In the genomic region with DNA sequence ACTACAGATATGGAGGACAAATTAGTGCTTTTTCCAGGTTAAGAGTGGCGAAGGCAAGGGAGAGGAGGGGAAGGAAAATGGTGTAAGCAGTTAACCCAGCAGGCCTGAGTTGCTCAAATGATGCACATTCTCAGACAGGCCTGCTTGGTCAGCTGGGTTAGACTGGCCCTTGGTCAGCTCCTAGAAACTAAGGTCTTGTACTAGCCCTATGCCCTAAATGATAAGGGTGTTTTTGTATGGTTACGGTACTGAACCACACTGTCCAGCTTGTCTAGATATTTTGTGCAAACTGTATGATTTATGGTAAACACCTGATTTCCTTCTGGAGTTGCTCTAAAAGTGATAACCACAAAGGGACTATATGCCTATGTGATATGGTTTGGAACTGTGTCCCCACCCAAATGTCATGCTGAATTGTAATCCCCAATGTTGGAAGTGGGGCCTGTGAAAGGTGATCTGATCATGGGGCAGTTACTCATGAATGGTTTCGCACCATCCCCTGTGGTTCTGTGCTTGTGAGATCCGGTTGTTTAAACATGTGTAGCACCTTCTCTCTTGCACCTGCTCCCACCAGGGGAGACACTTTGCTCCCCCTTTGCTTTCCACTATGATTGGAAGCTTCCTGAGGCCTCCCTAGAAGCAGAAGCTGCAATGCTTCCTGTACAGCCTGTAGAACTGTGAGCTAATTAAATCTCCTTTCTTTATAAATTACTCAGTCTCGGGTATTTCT, we compare ENCODE assay signal across 8 cellular contexts. TPM values are rescaled to one million over a fixed set of nuclear protein-coding genes. Genes with fewer than 3 reads are reported as not detected.
DNase-seq lines count a peak whose midpoint lies in the region; ATAC-seq and TF ChIP-seq lines count a peak whose summit lies in the region.
"Not testable (repeated sequence)": the region's sequence is repeated elsewhere in the genome, so short reads cannot be mapped to it uniquely, and the experiment has no call there.

No MANE protein-coding gene starts in this region.

- intact Hi-C loops in CD14-positive monocyte (cut with micrococcal nuclease), result not testable (repeated sequence)

- POLR2A ChIA-PET in WTC11 (lab: Charles Lee), result not testable (repeated sequence)

- CTCF ChIA-PET in WTC11 (lab: Charles Lee), result not testable (repeated sequence)

- H3K4me1 Mint-ChIP-seq in CD14-positive monocyte, WTC11: not testable (repeated sequence)
- H3K4me1 Mint-ChIP-seq in HFFc6 (ENCODE audit: low read depth), result peaks cover 45% of the 10 kb centered on the region
- H3K4me1 Mint-ChIP-seq in activated T-cell treated with anti-CD3 and anti-CD28 coated beads, Interleukin-2, amount 50 U/mL, for 72 hours (ENCODE audit: low read depth), result peaks cover 40% of the 10 kb centered on the region
- H3K4me1 Mint-ChIP-seq in central memory CD8-positive, alpha-beta T cell, result peaks cover 42% of the 10 kb centered on the region
- peaks cover 13% of the 10 kb centered on the region for H3K4me1 Mint-ChIP-seq in endothelial cell (ENCODE audit: unreplicated experiment)
- H3K4me1 Mint-ChIP-seq in natural killer cell treated with Interleukin-12 subunit alpha and Interleukin-12 subunit beta and Interleukin-15 and Interleukin-18, amount 100 ng/mL, for 72 hours (ENCODE audit: low read depth in 2 of 2), result peaks cover 31 to 39% of the 10 kb centered on the region in 2 donors
- peaks cover 45% of the 10 kb centered on the region for H3K4me1 Mint-ChIP-seq in stimulated activated effector memory CD8-positive, alpha-beta T cell treated with anti-CD3 and anti-CD28 coated beads, Interleukin-12 subunit alpha, Interleukin-12 subunit beta, amount 100 ng/mL, for 72 hours

- not testable (repeated sequence) for ATAC-seq in WTC11; activated T-cell treated with anti-CD3 and anti-CD28 coated beads, Interleukin-2, amount 50 U/mL, for 72 hours (replicated peaks in 1 of 2); central memory CD8-positive, alpha-beta T cell (replicated peaks; ENCODE audit: extremely low read depth, poor library complexity, severe bottlenecking); stimulated activated effector memory CD8-positive, alpha-beta T cell treated with anti-CD3 and anti-CD28 coated beads, Interleukin-12 subunit alpha, Interleukin-12 subunit beta, amount 100 ng/mL, for 72 hours
- ATAC-seq in natural killer cell treated with Interleukin-12 subunit alpha and Interleukin-12 subunit beta and Interleukin-15 and Interleukin-18, amount 100 ng/mL, for 72 hours, result peak; percentile 56 to 61

- not testable (repeated sequence) for H3K4me3 Mint-ChIP-seq in CD14-positive monocyte; HFFc6; WTC11; activated T-cell treated with anti-CD3 and anti-CD28 coated beads, Interleukin-2, amount 50 U/mL, for 72 hours; central memory CD8-positive, alpha-beta T cell; stimulated activated effector memory CD8-positive, alpha-beta T cell treated with anti-CD3 and anti-CD28 coated beads, Interleukin-12 subunit alpha, Interleukin-12 subunit beta, amount 100 ng/mL, for 72 hours
- peak overlapping the region; percentile 11 for H3K4me3 Mint-ChIP-seq in endothelial cell (ENCODE audit: unreplicated experiment)
- peak overlapping the region; percentile 6 for H3K4me3 Mint-ChIP-seq in natural killer cell treated with Interleukin-12 subunit alpha and Interleukin-12 subunit beta and Interleukin-15 and Interleukin-18, amount 100 ng/mL, for 72 hours

- TF ChIP-seq CTCF in CD14-positive monocyte (IDR thresholded peaks at IDR 0.05); HFFc6 (IDR thresholded peaks at IDR 0.05); WTC11 (IDR thresholded peaks at IDR 0.05); endothelial cell (IDR thresholded peaks at IDR 0.05; ENCODE audit: unreplicated experiment): not testable (repeated sequence)

- H3K27ac Mint-ChIP-seq in CD14-positive monocyte (peak overlapping the region; percentile 13 to 89 (median 82)), HFFc6 (0 out of 2 replicates have a peak overlapping the region, but pooled peaks have one; percentile 21), WTC11 (peak overlapping the region; percentile 66)
- H3K27ac Mint-ChIP-seq in activated T-cell treated with anti-CD3 and anti-CD28 coated beads, Interleukin-2, amount 50 U/mL, for 72 hours, result peak overlapping the region; percentile 85
- H3K27ac Mint-ChIP-seq in central memory CD8-positive, alpha-beta T cell (ENCODE audit: low read depth), result peak overlapping the region; percentile 5
- not testable (repeated sequence) for H3K27ac Mint-ChIP-seq in endothelial cell (ENCODE audit: unreplicated experiment)
- H3K27ac Mint-ChIP-seq in natural killer cell treated with Interleukin-12 subunit alpha and Interleukin-12 subunit beta and Interleukin-15 and Interleukin-18, amount 100 ng/mL, for 72 hours, result peak overlapping the region; percentile 82 to 83
- H3K27ac Mint-ChIP-seq in stimulated activated effector memory CD8-positive, alpha-beta T cell treated with anti-CD3 and anti-CD28 coated beads, Interleukin-12 subunit alpha, Interleukin-12 subunit beta, amount 100 ng/mL, for 72 hours, result peak overlapping the region; percentile 56

- H3K27me3 Mint-ChIP-seq in CD14-positive monocyte (ENCODE audit: low read depth in 3 of 3); HFFc6 (ENCODE audit: insufficient read depth); WTC11 (ENCODE audit: low read depth); activated T-cell treated with anti-CD3 and anti-CD28 coated beads, Interleukin-2, amount 50 U/mL, for 72 hours (ENCODE audit: low read depth); central memory CD8-positive, alpha-beta T cell; endothelial cell (ENCODE audit: unreplicated experiment); natural killer cell treated with Interleukin-12 subunit alpha and Interleukin-12 subunit beta and Interleukin-15 and Interleukin-18, amount 100 ng/mL, for 72 hours: not testable (repeated sequence)

- H3K9me3 Mint-ChIP-seq in CD14-positive monocyte; HFFc6; WTC11; activated T-cell treated with anti-CD3 and anti-CD28 coated beads, Interleukin-2, amount 50 U/mL, for 72 hours; central memory CD8-positive, alpha-beta T cell; endothelial cell (ENCODE audit: unreplicated experiment); natural killer cell treated with Interleukin-12 subunit alpha and Interleukin-12 subunit beta and Interleukin-15 and Interleukin-18, amount 100 ng/mL, for 72 hours; stimulated activated effector memory CD8-positive, alpha-beta T cell treated with anti-CD3 and anti-CD28 coated beads, Interleukin-12 subunit alpha, Interleukin-12 subunit beta, amount 100 ng/mL, for 72 hours: not testable (repeated sequence)

- DNase-seq in CD14-positive monocyte (ENCODE audit: low spot score); HFFc6; WTC11 (ENCODE audit: low spot score); activated T-cell treated with anti-CD3 and anti-CD28 coated beads, Interleukin-2, amount 50 U/mL, for 72 hours; central memory CD8-positive, alpha-beta T cell (ENCODE audit: low spot score in 2 of 2); endothelial cell (ENCODE audit: low spot score); natural killer cell treated with Interleukin-12 subunit alpha and Interleukin-12 subunit beta and Interleukin-15 and Interleukin-18, amount 100 ng/mL, for 72 hours (ENCODE audit: low spot score); stimulated activated effector memory CD8-positive, alpha-beta T cell treated with anti-CD3 and anti-CD28 coated beads, Interleukin-12 subunit alpha, Interleukin-12 subunit beta, amount 100 ng/mL, for 72 hours (ENCODE audit: low spot score in 2 of 2): not testable (repeated sequence)

- H3K36me3 Mint-ChIP-seq in CD14-positive monocyte (peaks cover 46 to 57% of the 10 kb centered on the region in 2 donors), HFFc6 (ENCODE audit: low read depth) (peaks cover 30% of the 10 kb centered on the region), WTC11 (peaks cover 22% of the 10 kb centered on the region), endothelial cell (ENCODE audit: low read depth, unreplicated experiment) (peaks cover 25% of the 10 kb centered on the region)
- peaks cover 2 to 13% of the 10 kb centered on the region in 2 donors for H3K36me3 Mint-ChIP-seq in activated T-cell treated with anti-CD3 and anti-CD28 coated beads, Interleukin-2, amount 50 U/mL, for 72 hours (ENCODE audit: insufficient read depth in 2 of 2)
- peaks cover 11% of the 10 kb centered on the region for H3K36me3 Mint-ChIP-seq in central memory CD8-positive, alpha-beta T cell (ENCODE audit: insufficient read depth)
- not testable (repeated sequence) for H3K36me3 Mint-ChIP-seq in natural killer cell treated with Interleukin-12 subunit alpha and Interleukin-12 subunit beta and Interleukin-15 and Interleukin-18, amount 100 ng/mL, for 72 hours
- peaks cover 63% of the 10 kb centered on the region for H3K36me3 Mint-ChIP-seq in stimulated activated effector memory CD8-positive, alpha-beta T cell treated with anti-CD3 and anti-CD28 coated beads, Interleukin-12 subunit alpha, Interleukin-12 subunit beta, amount 100 ng/mL, for 72 hours

RNA-seq across cellular contexts. Expression of a gene that starts 45.7 kb away (rescaled TPM):
- 1 to 10 TPM; 1.8 to 2.7 TPM for polyA plus RNA-seq in CD14-positive monocyte
- total RNA-seq in HFFc6 (2021; fragmentation: NEBNext Ultra II Directional; extraction: Animal tissue kit (Norgen Biotek cat#: 25700)), result 10 to 100 TPM in 3 of 6 experiments, 1 to 10 TPM in 3; 8.2 to 11.8 (median 10.1) TPM
- total RNA-seq in WTC11 (2021), result 10.5 to 11.6 TPM (median 10.8 TPM) in 3 replicates
- total RNA-seq in activated T-cell treated with anti-CD3 and anti-CD28 coated beads, Interleukin-2, amount 50 U/mL, for 72 hours, result 10 to 100 TPM; 12.2 to 14.9 TPM
- 14.6 TPM for total RNA-seq in endothelial cell (ENCODE audit: unreplicated experiment)
- 10 to 100 TPM; 10.4 to 14.8 TPM for total RNA-seq in natural killer cell treated with Interleukin-12 subunit alpha and Interleukin-12 subunit beta and Interleukin-15 and Interleukin-18, amount 100 ng/mL, for 72 hours
